In genomic region chr19:658059-658839, GRCh38 we compare ENCODE assay signal across 1 cellular context.
TF ChIP-seq lines count a peak whose summit lies in the region.

No MANE protein-coding gene starts in this region.

TF ChIP-seq in K562, 482 proteins besides CTCF, POLR2A, EP300 and RAD21:
- TF ChIP-seq ZNF263 (CRISPR knock-in tag; IDR thresholded peaks at IDR 0.05; ENCODE audit: borderline replicate concordance) (no peak), GTF2B (IDR thresholded peaks at IDR 0.05; ENCODE audit: extremely low read depth, insufficient read length) (no peak), ARID1B (IDR thresholded peaks at IDR 0.05) (no peak), TEAD1 (CRISPR knock-in tag; IDR thresholded peaks at IDR 0.05) (no peak), RBM22 (IDR thresholded peaks at IDR 0.05; ENCODE audit: low read depth, low read length, poor library complexity, severe bottlenecking) (peak; percentile 37), HNRNPL (IDR thresholded peaks at IDR 0.05; ENCODE audit: low read depth, low read length) (no peak), CREB1 (IDR thresholded peaks at IDR 0.05) (no peak), CREB1 (CRISPR knock-in tag; IDR thresholded peaks at IDR 0.05) (no peak), E2F3 (CRISPR knock-in tag; IDR thresholded peaks at IDR 0.05) (no peak), POLR2G (IDR thresholded peaks at IDR 0.05; ENCODE audit: low read depth, low read length) (peak; percentile 43; the same call in 1 of the 2 replicates), ILK (tag; IDR thresholded peaks at IDR 0.05; ENCODE audit: borderline replicate concordance, low read depth) (no peak)
- TF ChIP-seq, protein P1, sequence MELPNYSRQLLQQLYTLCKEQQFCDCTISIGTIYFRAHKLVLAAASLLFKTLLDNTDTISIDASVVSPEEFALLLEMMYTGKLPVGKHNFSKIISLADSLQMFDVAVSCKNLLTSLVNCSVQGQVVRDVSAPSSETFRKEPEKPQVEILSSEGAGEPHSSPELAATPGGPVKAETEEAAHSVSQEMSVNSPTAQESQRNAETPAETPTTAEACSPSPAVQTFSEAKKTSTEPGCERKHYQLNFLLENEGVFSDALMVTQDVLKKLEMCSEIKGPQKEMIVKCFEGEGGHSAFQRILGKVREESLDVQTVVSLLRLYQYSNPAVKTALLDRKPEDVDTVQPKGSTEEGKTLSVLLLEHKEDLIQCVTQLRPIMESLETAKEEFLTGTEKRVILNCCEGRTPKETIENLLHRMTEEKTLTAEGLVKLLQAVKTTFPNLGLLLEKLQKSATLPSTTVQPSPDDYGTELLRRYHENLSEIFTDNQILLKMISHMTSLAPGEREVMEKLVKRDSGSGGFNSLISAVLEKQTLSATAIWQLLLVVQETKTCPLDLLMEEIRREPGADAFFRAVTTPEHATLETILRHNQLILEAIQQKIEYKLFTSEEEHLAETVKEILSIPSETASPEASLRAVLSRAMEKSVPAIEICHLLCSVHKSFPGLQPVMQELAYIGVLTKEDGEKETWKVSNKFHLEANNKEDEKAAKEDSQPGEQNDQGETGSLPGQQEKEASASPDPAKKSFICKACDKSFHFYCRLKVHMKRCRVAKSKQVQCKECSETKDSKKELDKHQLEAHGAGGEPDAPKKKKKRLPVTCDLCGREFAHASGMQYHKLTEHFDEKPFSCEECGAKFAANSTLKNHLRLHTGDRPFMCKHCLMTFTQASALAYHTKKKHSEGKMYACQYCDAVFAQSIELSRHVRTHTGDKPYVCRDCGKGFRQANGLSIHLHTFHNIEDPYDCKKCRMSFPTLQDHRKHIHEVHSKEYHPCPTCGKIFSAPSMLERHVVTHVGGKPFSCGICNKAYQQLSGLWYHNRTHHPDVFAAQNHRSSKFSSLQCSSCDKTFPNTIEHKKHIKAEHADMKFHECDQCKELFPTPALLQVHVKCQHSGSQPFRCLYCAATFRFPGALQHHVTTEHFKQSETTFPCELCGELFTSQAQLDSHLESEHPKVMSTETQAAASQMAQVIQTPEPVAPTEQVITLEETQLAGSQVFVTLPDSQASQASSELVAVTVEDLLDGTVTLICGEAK (IDR thresholded peaks at IDR 0.05), result no peak
- TF ChIP-seq, protein P1 (CRISPR knock-in tag; IDR thresholded peaks at IDR 0.05), result no peak
